ENCODE assay signal across 20 cellular contexts in genomic region chr3:82423485-82423884, GRCh38.
A peak's percentile ranks its signal among the peaks of the same experiment; 100 is the strongest.
DNase-seq lines count a peak whose midpoint lies in the region; ATAC-seq and TF ChIP-seq lines count a peak whose summit lies in the region.
"Had no signal": no experiment of that assay in that cellular context is flagged by ENCODE, and none has a peak within 500 bp of the region (broad histone marks: within the 10 kb centered on the region; RNA-seq: fewer than 3 reads in every experiment).

No MANE protein-coding gene starts in this region.

- no peak overlapping the region for H2AFZ ChIP-seq in H9 (ENCODE audit: low read length)
- peak overlapping the region; percentile 21 for H2AFZ ChIP-seq in neuronal stem cell (ENCODE audit: low read length)

- WGBS in H9 (ENCODE audit: extremely low coverage, insufficient read length, low lambda C conversion rate): no CpG with 5 or more reads among the region's 1 CpG
- no CpG with 5 or more reads among the region's 1 CpG for WGBS in neuronal stem cell (ENCODE audit: extremely low coverage in 2 of 2, insufficient read length in 2 of 2, insufficient replicate concordance in 1 of 2), 2 donors

- H2BK20ac ChIP-seq in H9 (ENCODE audit: low read depth, low read length, poor library complexity, severe bottlenecking): no peak overlapping the region

- H3K9me3 Mint-ChIP-seq in H9: no peaks in the 10 kb centered on the region
- H3K9me3 Mint-ChIP-seq in WTC11: no peaks in the 10 kb centered on the region

- H4K8ac ChIP-seq in H9 (replicated peaks; ENCODE audit: insufficient read length, low read depth, low read length) (no peak overlapping the region), neuronal stem cell (ENCODE audit: low read depth, low read length) (no peak overlapping the region)

- no peaks in the 10 kb centered on the region for H4K20me1 ChIP-seq in H9 (ENCODE audit: control insufficient read depth, insufficient read depth, insufficient read length)

- no peak overlapping the region for H4K91ac ChIP-seq in H9 (ENCODE audit: insufficient read length, low read depth, low read length)
- H4K91ac ChIP-seq in neuronal stem cell (ENCODE audit: low read depth, low read length, poor library complexity): no peak overlapping the region

- H3K27me3 Mint-ChIP-seq in H9 (ENCODE audit: low read depth) (no peaks in the 10 kb centered on the region), WTC11 (ENCODE audit: low read depth) (no peaks in the 10 kb centered on the region)
- H3K27me3 Mint-ChIP-seq: CD4-positive, CD25-positive, alpha-beta regulatory T cell had no signal

- H3K36me3 Mint-ChIP-seq in H9 (ENCODE audit: insufficient read depth in 1 of 3, low read depth in 3 of 3): no peaks in the 10 kb centered on the region
- no peaks in the 10 kb centered on the region for H3K36me3 Mint-ChIP-seq in WTC11
- H3K36me3 Mint-ChIP-seq: CD4-positive, CD25-positive, alpha-beta regulatory T cell had no signal

- DNase-seq in H9: peak; percentile 39
- DNase-seq in WTC11 (ENCODE audit: low spot score): peak; percentile 10
- DNase-seq in iPS DF 19.7 (ENCODE audit: low read depth, low spot score): peak; percentile 50
- no peak for DNase-seq in neuronal stem cell (ENCODE audit: low spot score)
- DNase-seq in HCEC 1CT: no peak
- DNase-seq in HPDE6-E6E7 (ENCODE audit: extremely low spot score): no peak
- no peak for DNase-seq in NOMO-1 (lab: John Stamatoyannopoulos, UW; ENCODE audit: unreplicated experiment in 2 of 2)
- DNase-seq: CD4-positive, CD25-positive, alpha-beta regulatory T cell; Karpas-422; NCI-H1092; NCI-H1417 treated with DMSO at 0.1 percent for 48 hours; NCI-H1694 treated with DMSO at 0.1 percent for 48 hours; NCI-H2081; NCI-H226; NCI-H510A; NCI-H69; OCI-M1; SIG-M5; SW 1271 had no signal

- H3K4ac ChIP-seq in H9 (ENCODE audit: low read depth, low read length): no peak overlapping the region
- H3K4ac ChIP-seq in neuronal stem cell (ENCODE audit: low read length): no peak overlapping the region

- H3T11ph ChIP-seq in H9 (ENCODE audit: low read length): peak overlapping the region; percentile 88

- H3K9ac ChIP-seq in H9 (ENCODE audit: extremely low read depth, insufficient read length, low read length) (no peak overlapping the region), neuronal stem cell (ENCODE audit: low read depth, low read length, poor library complexity) (no peak overlapping the region)

- H3K18ac ChIP-seq in H9 (ENCODE audit: insufficient read length, low read depth, low read length) (no peak overlapping the region), neuronal stem cell (ENCODE audit: low read length) (no peak overlapping the region)

- no peak overlapping the region for H2AK5ac ChIP-seq in H9 (ENCODE audit: insufficient read length, low read length)
- H2AK5ac ChIP-seq in neuronal stem cell (ENCODE audit: low read depth, low read length): no peak overlapping the region

- ATAC-seq in WTC11: peak; percentile 99

- H2BK120ac ChIP-seq in H9 (ENCODE audit: low read depth, low read length, poor library complexity, severe bottlenecking) (no peak overlapping the region), neuronal stem cell (ENCODE audit: low read depth, low read length) (no peak overlapping the region)

- H3K36me3 ChIP-seq in neuronal stem cell (replicated peaks in 1 of 2; ENCODE audit: control insufficient read depth in 2 of 2, insufficient read depth in 2 of 2, low read length in 2 of 2): no peaks in the 10 kb centered on the region

- no peak overlapping the region for H3K23ac ChIP-seq in H9 (ENCODE audit: insufficient read length, low read depth, low read length)
- H3K23ac ChIP-seq in neuronal stem cell (ENCODE audit: low read depth, low read length, poor library complexity): no peak overlapping the region

- H3K4me1 Mint-ChIP-seq in H9 (peaks cover 43 to 50% of the 10 kb centered on the region in 2 experiments), WTC11 (peaks cover 52% of the 10 kb centered on the region)
- H3K4me1 Mint-ChIP-seq: CD4-positive, CD25-positive, alpha-beta regulatory T cell had no signal

- H3K27ac Mint-ChIP-seq in H9 (peak overlapping the region; percentile 59 to 95 (median 74)), WTC11 (peak overlapping the region; percentile 93)
- H3K27ac Mint-ChIP-seq: CD4-positive, CD25-positive, alpha-beta regulatory T cell had no signal

- H2BK15ac ChIP-seq in H9 (ENCODE audit: low read depth, low read length) (no peak overlapping the region), neuronal stem cell (ENCODE audit: low read length) (no peak overlapping the region)

- H3K4me3 ChIP-seq in neuronal stem cell (ENCODE audit: low read length in 2 of 2): no peak overlapping the region
- H3K4me3 ChIP-seq: SK-N-MC had no signal

- H3K4me1 ChIP-seq in H9 (ENCODE audit: insufficient read depth, low read length) (peaks cover 4% of the 10 kb centered on the region; the same call in 1 of the 2 replicates), neuronal stem cell (ENCODE audit: control insufficient read depth in 2 of 2, insufficient read depth in 1 of 2, low read depth in 1 of 2, low read length in 2 of 2) (no peaks in the 10 kb centered on the region)

- H2BK12ac ChIP-seq in H9 (ENCODE audit: insufficient read length, low read depth, low read length) (no peak overlapping the region), neuronal stem cell (ENCODE audit: low read length) (no peak overlapping the region)

- H3K79me1 ChIP-seq in H9 (ENCODE audit: insufficient read depth, low read depth, low read length, poor library complexity, severe bottlenecking): no peaks in the 10 kb centered on the region
- no peaks in the 10 kb centered on the region for H3K79me1 ChIP-seq in neuronal stem cell (ENCODE audit: low read depth, low read length)

- no peak overlapping the region for H3K56ac ChIP-seq in H9 (ENCODE audit: insufficient read length, low read depth, low read length)

- H3K14ac ChIP-seq in H9 (ENCODE audit: insufficient read depth, low read length) (no peak overlapping the region), neuronal stem cell (ENCODE audit: low read length) (no peak overlapping the region)

- peak overlapping the region; percentile 51 for H3K27ac ChIP-seq in H9 (ENCODE audit: insufficient read length, low read depth, low read length)
- H3K27ac ChIP-seq in neuronal stem cell (replicated peaks; ENCODE audit: low read length): no peak overlapping the region
- H3K27ac ChIP-seq: SK-N-MC had no signal

- CTCF ChIA-PET in WTC11 (lab: Charles Lee): no interaction called here

- no peaks in the 10 kb centered on the region for H3K27me3 ChIP-seq in H9 (ENCODE audit: insufficient read depth, low read length)
- no peaks in the 10 kb centered on the region for H3K27me3 ChIP-seq in neuronal stem cell (ENCODE audit: control insufficient read depth in 3 of 3, insufficient read depth in 3 of 3, low read depth in 1 of 3, low read length in 3 of 3)

- H3K4me2 ChIP-seq in H9 (ENCODE audit: insufficient read depth, insufficient read length, low read length) (peak overlapping the region; percentile 61), neuronal stem cell (ENCODE audit: insufficient read depth, low read length, poor library complexity, severe bottlenecking) (no peak overlapping the region)

- H4K5ac ChIP-seq in H9 (ENCODE audit: insufficient read length, low read depth, low read length): no peak overlapping the region

- H3K4me3 Mint-ChIP-seq in H9 (peak overlapping the region in 1 of 2 experiments; percentile 28; a peak in 4 of 5 replicates), WTC11 (peak overlapping the region; percentile 28)
- H3K4me3 Mint-ChIP-seq: CD4-positive, CD25-positive, alpha-beta regulatory T cell had no signal

- peaks cover 2% of the 10 kb centered on the region for H3K23me2 ChIP-seq in H9 (ENCODE audit: insufficient read length, low read depth, low read length, poor library complexity, severe bottlenecking)

- POLR2A ChIA-PET in WTC11 (lab: Charles Lee): interaction anchor here (0.5 kb wide), 1 partner anchor 1861 kb away, joined by 4 read pairs; no protein-coding TSS in a partner anchor

- TF ChIP-seq CTCF in H9 (conservative IDR thresholded peaks at IDR 0.05) (no peak), WTC11 (IDR thresholded peaks at IDR 0.05) (no peak)

- H3K79me2 ChIP-seq in H9 (ENCODE audit: insufficient read depth, low read length): no peaks in the 10 kb centered on the region

- H3K9me3 ChIP-seq in H9 (ENCODE audit: control insufficient read depth, low read depth, low read length) (no peaks in the 10 kb centered on the region), neuronal stem cell (replicated peaks in 1 of 2; ENCODE audit: control insufficient read depth in 2 of 2, insufficient read depth in 1 of 2, low read depth in 1 of 2, low read length in 2 of 2) (no peaks in the 10 kb centered on the region)

- H2BK5ac ChIP-seq in H9 (ENCODE audit: insufficient read length, low read length) (no peak overlapping the region), neuronal stem cell (ENCODE audit: low read length) (no peak overlapping the region)

TF ChIP-seq in WTC11, 78 proteins besides CTCF, POLR2A, EP300 and RAD21 (continues in another document):
- no peak for TF ChIP-seq USF1 (CRISPR knock-in tag; IDR thresholded peaks at IDR 0.05)
- TF ChIP-seq AR (CRISPR knock-in tag; IDR thresholded peaks at IDR 0.05): no peak
- no peak for TF ChIP-seq CBFB (CRISPR knock-in tag; IDR thresholded peaks at IDR 0.05; ENCODE audit: low read depth)
- TF ChIP-seq RORB (CRISPR knock-in tag; IDR thresholded peaks at IDR 0.05): no peak

Comparison
In these comparisons a context has a peak if more than half of its experiments do, and no peak if none do; other contexts are left out.
1. DNase-seq: peak in H9 (single experiment), WTC11 (single experiment) and iPS DF 19.7 (single experiment); none in neuronal stem cell (single experiment), HCEC 1CT (single experiment), HPDE6-E6E7 (single experiment) and NOMO-1 (0 of 2).